ENCODE assay signal across 11 cellular contexts in genomic region chr1:248871837-248872401, GRCh38. TPM values are rescaled to one million over a fixed set of nuclear protein-coding genes. Genes with fewer than 3 reads are reported as not detected.
DNase-seq lines count a peak whose midpoint lies in the region; ATAC-seq and TF ChIP-seq lines count a peak whose summit lies in the region.
"Had no signal": no experiment of that assay in that cellular context is flagged by ENCODE, and none has a peak within 500 bp of the region (broad histone marks: within the 10 kb centered on the region; RNA-seq: fewer than 3 reads in every experiment).

No MANE protein-coding gene starts in this region.

- peak overlapping the region; percentile 94 for H3K4me3 Mint-ChIP-seq in endodermal cell

- CTCF ChIA-PET in SK-N-SH (lab: Yijun Ruan, JAX): interaction anchor here (0.6 to 4.3 kb wide), 2 partner anchors 13 to 1672 kb away, joined by 3 to 19 read pairs; partner anchors contain the start of gene ZNF692

- POLR2A ChIA-PET in SK-N-SH (lab: Yijun Ruan, JAX): no interaction called here

- H3K4me1 ChIP-seq in SK-N-SH (ENCODE audit: control insufficient read depth in 1 of 2, insufficient read depth in 2 of 2, low read depth in 1 of 2, low read length in 1 of 2) (peaks cover 0 to 5% of the 10 kb centered on the region in 2 experiments; a peak in 2 of 4 replicates), endodermal cell (ENCODE audit: control insufficient read depth, insufficient read depth, low read length) (no peaks in the 10 kb centered on the region), sigmoid colon (peaks cover 0 to 7% (median 3%) of the 10 kb centered on the region in 4 donors)

- no peaks in the 10 kb centered on the region for H3K9me3 Mint-ChIP-seq in endodermal cell

- intact Hi-C loops in sigmoid colon (cut with DNase I): loop anchor here (2.0 kb wide), 1 partner anchor 13 kb away; the partner anchor contains the start of gene ZNF692

- peaks cover 2% of the 10 kb centered on the region for H3K4me1 Mint-ChIP-seq in endodermal cell

- TF ChIP-seq RAD21 in SK-N-SH (IDR thresholded peaks at IDR 0.05; ENCODE audit: low read length): no peak

- no peaks in the 10 kb centered on the region for H3K79me2 ChIP-seq in SK-N-SH (ENCODE audit: insufficient read depth)

- H3K4me2 ChIP-seq in SK-N-SH: peak overlapping the region; percentile 95

- peak overlapping the region; percentile 98 for H2AFZ ChIP-seq in SK-N-SH (ENCODE audit: low read depth)

- no peaks in the 10 kb centered on the region for H3K27me3 Mint-ChIP-seq in endodermal cell (ENCODE audit: insufficient read depth)

- H3K36me3 ChIP-seq in SK-N-SH (replicated peaks in 1 of 2; ENCODE audit: control insufficient read depth in 1 of 2, insufficient read depth in 2 of 2, low read length in 1 of 2) (no peaks in the 10 kb centered on the region), endodermal cell (ENCODE audit: control insufficient read depth, insufficient read depth, low read length) (no peaks in the 10 kb centered on the region), sigmoid colon (no peaks in the 10 kb centered on the region)

- H3K4me3 ChIP-seq in SK-N-SH (ENCODE audit: low read depth in 2 of 2, low read length in 1 of 2) (peak overlapping the region; percentile 77 to 99; a peak in 3 of 4 replicates), endodermal cell (ENCODE audit: low read length) (no peak overlapping the region), sigmoid colon (no peak overlapping the region)

- DNase-seq in SK-N-SH (no peak), NCI-H69 (lab: John Stamatoyannopoulos, UW) (peak; percentile 20), endodermal cell (peak; percentile 53), sigmoid colon (no peak), omental fat pad (ENCODE audit: low spot score) (no peak), NOMO-1 treated with dmso at 0.1 percent for 144 hours (lab: John Stamatoyannopoulos, UW; ENCODE audit: unreplicated experiment) (no peak)
- DNase-seq: ACHN, KG1, RPMI8226 had no signal

- no peak for TF ChIP-seq POLR2A in sigmoid colon (IDR thresholded peaks at IDR 0.05)

- peak overlapping the region; percentile 97; the same call in 1 of the 2 replicates for H3K9ac ChIP-seq in SK-N-SH
- H3K9ac ChIP-seq in endodermal cell (ENCODE audit: extremely low read depth, low read length, poor library complexity, severe bottlenecking): peak overlapping the region; percentile 13

- ATAC-seq in SK-N-SH treated with all-trans-retinoic acid at 6 μM for 48 hours (no peak), omental fat pad (ENCODE audit: low FRiP score) (no peak), GM21737 (IDR thresholded peaks at IDR 0.05; ENCODE audit: unreplicated experiment) (no peak)

- H3K27ac ChIP-seq in SK-N-SH (ENCODE audit: low read depth in 2 of 2, low read length in 1 of 2): peak overlapping the region; percentile 61 to 99
- no peak overlapping the region for H3K27ac ChIP-seq in endodermal cell (ENCODE audit: low read depth, low read length)
- peak overlapping the region; percentile 93 to 96 (median 96) for H3K27ac ChIP-seq in sigmoid colon

- H4K20me1 ChIP-seq in SK-N-SH (ENCODE audit: insufficient read depth): no peaks in the 10 kb centered on the region; the same call in 1 of the 2 replicates

- TF ChIP-seq EP300 in SK-N-SH (IDR thresholded peaks at IDR 0.05; ENCODE audit: borderline replicate concordance in 1 of 2, low read depth in 1 of 2, low read length in 1 of 2) (no peak), sigmoid colon (IDR thresholded peaks at IDR 0.05) (no peak)

- TF ChIP-seq CTCF in SK-N-SH (IDR thresholded peaks at IDR 0.05): no peak
- TF ChIP-seq CTCF in endodermal cell (conservative IDR thresholded peaks at IDR 0.05): no peak
- TF ChIP-seq CTCF in sigmoid colon (IDR thresholded peaks at IDR 0.05): no peak
- no peak for TF ChIP-seq CTCF in omental fat pad (IDR thresholded peaks at IDR 0.05)

- H3F3A ChIP-seq in SK-N-SH (replicated peaks; ENCODE audit: insufficient read depth): peaks cover 38% of the 10 kb centered on the region

- H3K36me3 Mint-ChIP-seq in endodermal cell (ENCODE audit: low read depth): no peaks in the 10 kb centered on the region

- H3K9me2 ChIP-seq in SK-N-SH: no peaks in the 10 kb centered on the region

- H3K9me3 ChIP-seq in SK-N-SH: no peaks in the 10 kb centered on the region
- no peaks in the 10 kb centered on the region for H3K9me3 ChIP-seq in endodermal cell (ENCODE audit: control insufficient read depth, low read length)
- no peaks in the 10 kb centered on the region for H3K9me3 ChIP-seq in sigmoid colon

- WGBS in SK-N-SH (ENCODE audit: low lambda C conversion rate): 100% methylated on average over 3 of the region's 3 CpGs
- WGBS in endodermal cell (ENCODE audit: insufficient coverage in 1 of 2, insufficient read length in 1 of 2), 2 experiments: 93 to 100% methylated on average over 1 to 3 of the region's 3 CpGs
- WGBS in sigmoid colon, 2 donors: 98% methylated on average over 3 of the region's 3 CpGs

- H3K27ac Mint-ChIP-seq in endodermal cell: peak overlapping the region; percentile 79

- H3K27me3 ChIP-seq in SK-N-SH (ENCODE audit: insufficient read depth): no peaks in the 10 kb centered on the region
- H3K27me3 ChIP-seq in endodermal cell (ENCODE audit: control insufficient read depth, insufficient read depth, low read length, poor library complexity, severe bottlenecking): no peaks in the 10 kb centered on the region
- H3K27me3 ChIP-seq in sigmoid colon: no peaks in the 10 kb centered on the region

TF ChIP-seq in SK-N-SH treated with all-trans-retinoic acid at 6 μM for 48 hours, 23 proteins besides CTCF, POLR2A, EP300 and RAD21 (continues in another document):
- TF ChIP-seq ESRRG (CRISPR knock-in tag; IDR thresholded peaks at IDR 0.05) (no peak), ZC3H10 (CRISPR knock-in tag; IDR thresholded peaks at IDR 0.05) (no peak), POU6F1 (CRISPR knock-in tag; IDR thresholded peaks at IDR 0.05; ENCODE audit: borderline replicate concordance, low read depth) (no peak), OSR1 (CRISPR knock-in tag; IDR thresholded peaks at IDR 0.05) (no peak), ZFP30 (CRISPR knock-in tag; IDR thresholded peaks at IDR 0.05) (no peak), ZNF70 (CRISPR knock-in tag; IDR thresholded peaks at IDR 0.05) (no peak), BACH2 (CRISPR knock-in tag; IDR thresholded peaks at IDR 0.05; ENCODE audit: borderline replicate concordance) (no peak), ZFP3 (CRISPR knock-in tag; IDR thresholded peaks at IDR 0.05) (no peak), PPARA (CRISPR knock-in tag; IDR thresholded peaks at IDR 0.05; ENCODE audit: borderline replicate concordance) (no peak), ARNTL (CRISPR knock-in tag; IDR thresholded peaks at IDR 0.05; ENCODE audit: borderline replicate concordance, low read depth) (no peak), RARB (CRISPR knock-in tag; IDR thresholded peaks at IDR 0.05) (no peak)

RNA-seq across cellular contexts. Expression of gene ZNF692, which starts 13.0 kb away (rescaled TPM):
- polyA plus RNA-seq in SK-N-SH (2012; rRNA removed) (47.0 and 62.9 TPM in 2 replicates), sigmoid colon (10 to 100 TPM in 2 of 3 donors, 1 to 10 TPM in 1; 5.4 to 63.2 (median 10.4) TPM)
- polyA plus RNA-seq in SK-N-SH (2012; cell fraction: cytosol; rRNA removed): 8.9 and 14.8 TPM in 2 replicates
- polyA plus RNA-seq in SK-N-SH (2012; cell fraction: nucleus; rRNA removed): 466 and 588 TPM in 2 replicates
- total RNA-seq in endodermal cell (10 to 100 TPM; 47.6 to 50.3 TPM), sigmoid colon (10 to 100 TPM; 23.5 to 59.8 (median 30.9) TPM), omental fat pad (10 to 100 TPM; 18.4 to 30.6 (median 24.8) TPM)
- 79.3 TPM for polyA plus RNA-seq in endodermal cell (2013, experiment 1 of 2)
- polyA plus RNA-seq in endodermal cell (2013, experiment 2 of 2): 69.4 TPM

RNA-seq across cellular contexts. Expression of gene ZNF672, which starts 33.9 kb away (rescaled TPM):
- 14.2 and 16.0 TPM in 2 replicates for polyA plus RNA-seq in SK-N-SH (2012; rRNA removed)
- 9.0 and 12.7 TPM in 2 replicates for polyA plus RNA-seq in SK-N-SH (2012; cell fraction: cytosol; rRNA removed)
- polyA plus RNA-seq in SK-N-SH (2012; cell fraction: nucleus; rRNA removed): 24.5 and 34.1 TPM in 2 replicates
- total RNA-seq in endodermal cell: 10 to 100 TPM; 33.6 to 40.5 TPM
- 26.2 TPM for polyA plus RNA-seq in endodermal cell (2013, experiment 1 of 2)
- 25.0 TPM for polyA plus RNA-seq in endodermal cell (2013, experiment 2 of 2)
- 10 to 100 TPM; 17.5 to 31.1 (median 22.5) TPM for total RNA-seq in sigmoid colon
- 10 to 100 TPM; 14.4 to 25.6 (median 17.6) TPM for polyA plus RNA-seq in sigmoid colon
- 10 to 100 TPM; 25.5 to 40.8 (median 26.8) TPM for total RNA-seq in omental fat pad

RNA-seq across cellular contexts. Expression of gene PGBD2, which starts 34.1 kb away (rescaled TPM):
- polyA plus RNA-seq in SK-N-SH (2012; rRNA removed) (6.4 and 9.9 TPM in 2 replicates), sigmoid colon (1 to 10 TPM; 3.0 to 6.0 (median 5.1) TPM)
- 6.4 and 7.2 TPM in 2 replicates for polyA plus RNA-seq in SK-N-SH (2012; cell fraction: cytosol; rRNA removed)
- 18.4 and 20.4 TPM in 2 replicates for polyA plus RNA-seq in SK-N-SH (2012; cell fraction: nucleus; rRNA removed)
- total RNA-seq in endodermal cell (1 to 10 TPM; 4.8 to 7.5 TPM), sigmoid colon (1 to 10 TPM; 3.3 to 5.4 (median 4.3) TPM), omental fat pad (1 to 10 TPM; 2.6 to 5.6 (median 4.3) TPM)
- 6.7 TPM for polyA plus RNA-seq in endodermal cell (2013, experiment 1 of 2)
- polyA plus RNA-seq in endodermal cell (2013, experiment 2 of 2): 5.4 TPM

RNA-seq across cellular contexts. Expression of gene SH3BP5L, which starts 46.2 kb away (rescaled TPM):
- polyA plus RNA-seq in SK-N-SH (2012; rRNA removed): 32.1 and 37.3 TPM in 2 replicates
- 16.7 and 25.0 TPM in 2 replicates for polyA plus RNA-seq in SK-N-SH (2012; cell fraction: cytosol; rRNA removed)
- polyA plus RNA-seq in SK-N-SH (2012; cell fraction: nucleus; rRNA removed): 57.5 and 58.1 TPM in 2 replicates
- 10 to 100 TPM; 27.2 to 30.2 TPM for total RNA-seq in endodermal cell
- polyA plus RNA-seq in endodermal cell (2013, experiment 1 of 2): 19.6 TPM
- 19.0 TPM for polyA plus RNA-seq in endodermal cell (2013, experiment 2 of 2)
- total RNA-seq in sigmoid colon: 10 to 100 TPM; 13.7 to 18.3 (median 15.3) TPM
- polyA plus RNA-seq in sigmoid colon: 10 to 100 TPM; 16.2 to 23.5 (median 19.0) TPM
- total RNA-seq in omental fat pad: 10 to 100 TPM in 3 of 4 donors, 1 to 10 TPM in 1; 9.7 to 20.0 (median 15.2) TPM

Comparison
In these comparisons a context has a peak if more than half of its experiments do, and no peak if none do; other contexts are left out.
1. DNase-seq: peak in NCI-H69 (single experiment) and endodermal cell (single experiment); none in SK-N-SH (single experiment), sigmoid colon (single experiment), omental fat pad (single experiment) and NOMO-1 treated with dmso at 0.1 percent for 144 hours (single experiment).
2. H3K4me3 ChIP-seq: peak in SK-N-SH (2 of 2); none in endodermal cell (single experiment) and sigmoid colon (0 of 4).